In the genomic region with DNA sequence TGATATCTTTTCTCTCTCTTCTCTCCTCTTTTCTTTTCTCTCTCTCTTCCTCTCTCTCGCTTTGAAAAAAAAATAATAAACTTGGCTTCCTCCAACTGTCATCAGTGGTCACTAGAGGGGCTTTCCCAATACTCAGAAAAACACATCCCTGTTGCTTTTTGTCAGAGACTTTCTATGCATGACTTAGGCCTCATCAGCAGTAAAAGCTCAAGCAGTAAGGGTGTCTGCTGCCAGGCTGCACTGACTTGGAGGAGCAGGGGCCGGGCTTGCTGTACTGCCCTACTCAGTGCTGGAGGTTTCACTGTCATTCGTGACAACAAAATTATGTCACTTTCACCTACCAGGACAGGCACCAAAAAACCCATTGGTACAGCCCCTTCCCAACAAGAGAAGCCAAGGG, we compare ENCODE assay signal across 16 cellular contexts.
DNase-seq lines count a peak whose midpoint lies in the region; ATAC-seq, FAIRE-seq and TF ChIP-seq lines count a peak whose summit lies in the region.
"Had no signal": no experiment of that assay in that cellular context is flagged by ENCODE, and none has a peak within 500 bp of the region (broad histone marks: within the 10 kb centered on the region; RNA-seq: fewer than 3 reads in every experiment).

No MANE protein-coding gene starts in this region.

- CTCF ChIA-PET in K562 (lab: Yijun Ruan, JAX; ENCODE audit: low intra/inter-chr PET ratio), result no interaction called here

- POLR2A ChIA-PET in K562 (lab: Yijun Ruan, JAX), result interaction anchor here (1.1 kb wide), 1 partner anchor 361 kb away, joined by 3 read pairs; no protein-coding TSS in a partner anchor

- H3K79me2 ChIP-seq in K562 (ENCODE audit: control insufficient read depth, insufficient read depth, low read length), result no peaks in the 10 kb centered on the region

- TF ChIP-seq RAD21 in K562 (CRISPR knock-in tag; conservative IDR thresholded peaks at IDR 0.05 in 1 of 2, IDR thresholded peaks at IDR 0.05 in 1 of 2), result no peak

- no peak for DNase-seq in K562 (ENCODE audit: extremely low read depth in 1 of 4, low spot score in 3 of 4)
- no peak for DNase-seq in omental fat pad (ENCODE audit: low spot score)
- DNase-seq in NCI-H524 (lab: John Stamatoyannopoulos, UW), result no peak
- no peak for DNase-seq in AG20443 (ENCODE audit: low spot score)
- no peak for DNase-seq in amygdala (lab: John Stamatoyannopoulos, UW)
- DNase-seq: CD4-positive, alpha-beta T cell; endodermal cell; IMR-90; left ventricle myocardium superior; NCI-H187 treated with DMSO at 0.1 percent for 48 hours; stimulated activated CD4-positive, alpha-beta T cell treated with anti-CD3 and anti-CD28 coated beads, Interleukin-15, amount 100 ng/mL, for 24 hours had no signal

- no peak overlapping the region for H3K4me2 ChIP-seq in K562 (ENCODE audit: insufficient read depth, low read length)

- in situ Hi-C loops in K562 (cut with MboI), result no loop called here

- no peak overlapping the region for H3K27ac ChIP-seq in K562 (ENCODE audit: extremely low read depth, low read depth, low read length)
- H3K27ac ChIP-seq: neutrophil had no signal

- no peak for TF ChIP-seq EP300 in K562 (IDR thresholded peaks at IDR 0.05; ENCODE audit: low read length)

- no peak overlapping the region; a peak in 1 of 4 replicates for H3K9ac ChIP-seq in K562 (ENCODE audit: insufficient read depth in 1 of 2, low read depth in 2 of 2, low read length in 2 of 2)

- H3K27me3 ChIP-seq in K562 (ENCODE audit: control insufficient read depth in 2 of 2, insufficient read depth in 2 of 2, low read length in 2 of 2), result no peaks in the 10 kb centered on the region
- H3K27me3 ChIP-seq: neutrophil had no signal

- WGBS in K562 (ENCODE audit: insufficient coverage, low coverage, missing lambda C conversion rate), result 60% methylated on average over 3 of the region's 3 CpGs

- TF ChIP-seq POLR2A in K562 (conservative IDR thresholded peaks at IDR 0.05), result no peak

- H3K4me3 ChIP-seq in K562, result no peak overlapping the region
- H3K4me3 ChIP-seq: HAP-1 had no signal

- no peaks in the 10 kb centered on the region for H3K9me3 ChIP-seq in K562 (replicated peaks; ENCODE audit: control insufficient read depth, insufficient read depth, low read depth, low read length)
- H3K9me3 ChIP-seq: HAP-1, neutrophil had no signal

- H4K20me1 ChIP-seq in K562 (replicated peaks; ENCODE audit: control insufficient read depth, insufficient read depth, low read length), result no peaks in the 10 kb centered on the region

- ATAC-seq in GM18861 (IDR thresholded peaks at IDR 0.05; ENCODE audit: unreplicated experiment) (peak; percentile 92), GM21381 (IDR thresholded peaks at IDR 0.05; ENCODE audit: unreplicated experiment) (peak; percentile 68), HG03045 (IDR thresholded peaks at IDR 0.05; ENCODE audit: unreplicated experiment) (peak; percentile 78), K562 (0 out of 3 replicates have a peak, but pooled peaks have one; percentile 12), omental fat pad (ENCODE audit: low FRiP score) (no peak)
- ATAC-seq: left ventricle myocardium superior had no signal

- peaks cover 9 to 36% of the 10 kb centered on the region in 2 experiments for H3K4me1 ChIP-seq in K562 (replicated peaks in 1 of 2; ENCODE audit: control insufficient read depth in 2 of 2, insufficient read depth in 2 of 2, low read length in 2 of 2)
- H3K4me1 ChIP-seq: HAP-1 had no signal

- no peaks in the 10 kb centered on the region for H3K36me3 ChIP-seq in K562 (ENCODE audit: control insufficient read depth, insufficient read depth, low read length)
- H3K36me3 ChIP-seq: HAP-1, neutrophil had no signal

- intact Hi-C loops in K562 (cut with micrococcal nuclease), result no loop called here

- TF ChIP-seq CTCF in K562 (IDR thresholded peaks at IDR 0.05 in 2 of 3, conservative IDR thresholded peaks at IDR 0.05 in 1 of 3; ENCODE audit: insufficient read depth in 2 of 3, low read depth in 1 of 3, low read length in 3 of 3) (no peak), omental fat pad (IDR thresholded peaks at IDR 0.05) (no peak)

- FAIRE-seq in K562 (lab: Jason Lieb, UNC), result no peak

- peak overlapping the region; percentile 3; the same call in 1 of the 2 replicates for H2AFZ ChIP-seq in K562 (ENCODE audit: low read depth, low read length)

- no peaks in the 10 kb centered on the region for H3K9me1 ChIP-seq in K562 (ENCODE audit: control insufficient read depth, insufficient read depth, low read length)

- BruUV-seq in K562 (replicated peaks; lab: Mats Ljungman, UMichigan), result no TSS peak

TF ChIP-seq in K562, 482 proteins besides CTCF, POLR2A, EP300 and RAD21:
- TF ChIP-seq GTF2E2 (tag; IDR thresholded peaks at IDR 0.05) (no peak), ZKSCAN1 (IDR thresholded peaks at IDR 0.05; ENCODE audit: low read depth, low read length) (peak; percentile 67; the same call in 1 of the 2 replicates), L3MBTL2 (IDR thresholded peaks at IDR 0.05) (no peak), ZBTB43 (CRISPR knock-in tag; IDR thresholded peaks at IDR 0.05) (no peak)
TF ChIP-seq in K562: peak in this region for 1.
